In genomic region chr7:117212969-117213877, GRCh38 we compare ENCODE assay signal across 8 cellular contexts.
DNase-seq lines count a peak whose midpoint lies in the region; ATAC-seq and TF ChIP-seq lines count a peak whose summit lies in the region.

No MANE protein-coding gene starts in this region.

- POLR2A ChIA-PET in CD4-positive, alpha-beta memory T cell (lab: Charles Lee; ENCODE audit: partially characterized antibody) = no interaction called here

- H3K4me3 ChIP-seq in CD4-positive, alpha-beta memory T cell (ENCODE audit: low read length in 2 of 2) = no peak overlapping the region
- H3K4me3 ChIP-seq in aorta (ENCODE audit: low read length in 2 of 2) = no peak overlapping the region

- no peak for TF ChIP-seq CTCF in omental fat pad (IDR thresholded peaks at IDR 0.05)

- no peaks in the 10 kb centered on the region for H3K36me3 ChIP-seq in CD4-positive, alpha-beta memory T cell (ENCODE audit: insufficient read depth, low read length)
- peaks cover 0 to 7% of the 10 kb centered on the region in 2 donors for H3K36me3 ChIP-seq in aorta (ENCODE audit: control insufficient read depth in 1 of 2, insufficient read depth in 2 of 2, low read length in 1 of 2)

- H3K4me1 ChIP-seq in CD4-positive, alpha-beta memory T cell (ENCODE audit: insufficient read depth, low read length) = no peaks in the 10 kb centered on the region
- H3K4me1 ChIP-seq in aorta (ENCODE audit: control insufficient read depth in 1 of 2, insufficient read depth in 2 of 2, low read length in 2 of 2) = no peaks in the 10 kb centered on the region

- no peak overlapping the region for H3K27ac ChIP-seq in CD4-positive, alpha-beta memory T cell (ENCODE audit: low read depth, low read length)
- H3K27ac ChIP-seq in aorta (ENCODE audit: low read depth in 1 of 2, low read length in 2 of 2) = no peak overlapping the region

- H3K27me3 ChIP-seq in CD4-positive, alpha-beta memory T cell (ENCODE audit: insufficient read depth, low read length) = no peaks in the 10 kb centered on the region
- H3K27me3 ChIP-seq in aorta (ENCODE audit: control insufficient read depth in 1 of 2, insufficient read depth in 2 of 2, low read length in 1 of 2) = no peaks in the 10 kb centered on the region

- H3K4me1 Mint-ChIP-seq in CD4-positive, alpha-beta memory T cell = peaks cover 0 to 2% (median 0%) of the 10 kb centered on the region in 4 donors

- no peak overlapping the region for H3K27ac Mint-ChIP-seq in CD4-positive, alpha-beta memory T cell

- CTCF ChIA-PET in CD4-positive, alpha-beta memory T cell (lab: Charles Lee; ENCODE audit: partially characterized antibody) = interaction anchor here (0.6 to 1.9 kb wide), 9 partner anchors 8 to 984 kb away, joined by 3 to 8 read pairs (median 4); no protein-coding TSS in a partner anchor

- ATAC-seq in GM19035 (IDR thresholded peaks at IDR 0.05; ENCODE audit: unreplicated experiment) (peak; percentile 76), HG03280 (IDR thresholded peaks at IDR 0.05; ENCODE audit: unreplicated experiment) (peak; percentile 79), omental fat pad (ENCODE audit: low FRiP score) (peak; percentile 38), aorta (ENCODE audit: low FRiP score) (peak; percentile 80)

- intact Hi-C loops in CD4-positive, alpha-beta memory T cell (cut with micrococcal nuclease) = no loop called here
- intact Hi-C loops in aorta (cut with DNase I) = loop anchor here (5.0 to 10.0 kb wide), 2 partner anchors 112 to 174 kb away; partner anchors contain the start of gene WNT2 (in 1 of the 2)

- 66 to 73% methylated on average over 5 of the region's 5 CpGs for WGBS in aorta, 2 donors

- H3K27me3 Mint-ChIP-seq in CD4-positive, alpha-beta memory T cell = no peaks in the 10 kb centered on the region

- peak in 4 of 5 donors; percentile 17 to 32 (median 22) for DNase-seq in CD4-positive, alpha-beta memory T cell
- peak; percentile 68 for DNase-seq in NCI-H69 (lab: John Stamatoyannopoulos, UW)
- DNase-seq in activated CD8-positive, alpha-beta memory T cell treated with anti-CD3 and anti-CD28 coated beads, Interleukin-2, amount 50 U/mL, for 48 hours = peak; percentile 60
- DNase-seq in fibroblast of peridontal ligament (ENCODE audit: extremely low read depth) = peak; percentile 89
- no peak for DNase-seq in omental fat pad (ENCODE audit: low spot score)
- no peak for DNase-seq in aorta

- no peaks in the 10 kb centered on the region for H3K9me3 Mint-ChIP-seq in CD4-positive, alpha-beta memory T cell

- no peak overlapping the region for H3K4me3 Mint-ChIP-seq in CD4-positive, alpha-beta memory T cell

- no peaks in the 10 kb centered on the region for H3K36me3 Mint-ChIP-seq in CD4-positive, alpha-beta memory T cell

- no peaks in the 10 kb centered on the region for H3K9me3 ChIP-seq in CD4-positive, alpha-beta memory T cell (ENCODE audit: control insufficient read depth in 1 of 2, low read length in 2 of 2)
- no peaks in the 10 kb centered on the region for H3K9me3 ChIP-seq in aorta (ENCODE audit: control insufficient read depth, low read length)

Comparison
In these comparisons a context has a peak if more than half of its experiments do, and no peak if none do; other contexts are left out.
1. DNase-seq: peak in CD4-positive, alpha-beta memory T cell (4 of 5), NCI-H69 (single experiment), activated CD8-positive, alpha-beta memory T cell treated with anti-CD3 and anti-CD28 coated beads, Interleukin-2, amount 50 U/mL, for 48 hours (single experiment) and fibroblast of peridontal ligament (single experiment); none in omental fat pad (single experiment) and aorta (0 of 2).
2. Peak in every context shown above with its lines, with median percentiles within 50 percentile points of each other: ATAC-seq.